Comparison of ENCODE assay signal across 19 cellular contexts in the genomic region with DNA sequence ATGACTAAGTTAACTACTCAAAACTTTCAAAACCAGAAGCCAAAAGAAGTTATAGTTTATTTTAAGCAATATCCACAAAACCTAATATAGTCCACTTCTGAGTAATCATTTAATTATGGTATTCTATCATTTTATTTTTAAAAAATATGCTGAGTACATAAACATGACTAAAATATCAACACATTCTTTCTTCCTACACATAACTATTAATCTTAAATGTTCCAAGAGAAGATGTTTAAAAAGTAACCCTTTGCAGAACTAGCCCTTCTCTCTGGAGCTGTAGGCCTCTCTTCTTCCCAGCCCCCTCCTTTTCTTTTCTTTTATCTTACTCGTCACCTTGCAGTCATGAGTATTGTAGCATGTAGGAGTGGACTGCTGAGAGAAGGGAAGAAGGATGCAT.
DNase-seq lines count a peak whose midpoint lies in the region; ATAC-seq and TF ChIP-seq lines count a peak whose summit lies in the region.
"Had no signal": no experiment of that assay in that cellular context is flagged by ENCODE, and none has a peak within 500 bp of the region (broad histone marks: within the 10 kb centered on the region; RNA-seq: fewer than 3 reads in every experiment).

No MANE protein-coding gene starts in this region.

- DNase-seq in AG08396 (ENCODE audit: low spot score) (peak; percentile 8), hepatic stellate cell (ENCODE audit: low spot score) (peak; percentile 12), sigmoid colon (no peak), cerebellum (ENCODE audit: low spot score) (no peak), DMS79 treated with DMSO at 0.1 percent for 48 hours (lab: John Stamatoyannopoulos, UW) (no peak), DMS 273 treated with DMSO at 0.1 percent for 48 hours (lab: John Stamatoyannopoulos, UW) (no peak), NCI-H1092 treated with DMSO at 0.1 percent for 48 hours (lab: John Stamatoyannopoulos, UW) (no peak)
- DNase-seq: AML-193; Calu3; CD4-positive, CD25-positive, alpha-beta regulatory T cell; DND-41; H7; MG63; NCI-H1105; NCI-H187; NCI-H446; PC-9 had no signal

- no peak for TF ChIP-seq CTCF in sigmoid colon (IDR thresholded peaks at IDR 0.05)

- H3K36me3 ChIP-seq in sigmoid colon: no peaks in the 10 kb centered on the region
- H3K36me3 ChIP-seq: MG63 had no signal

- intact Hi-C loops in sigmoid colon (cut with DNase I): no loop called here

- peak overlapping the region; percentile 19 to 72 (median 69) for H3K27ac ChIP-seq in sigmoid colon
- H3K27ac ChIP-seq: KMS-11, PC-9 had no signal

- H3K4me1 ChIP-seq in sigmoid colon: peaks cover 0 to 33% (median 25%) of the 10 kb centered on the region in 4 donors

- ATAC-seq in SK-N-SH treated with all-trans-retinoic acid at 6 μM for 48 hours: peak; percentile 55

- no peak overlapping the region for H3K4me3 ChIP-seq in sigmoid colon
- H3K4me3 ChIP-seq: MG63, PC-9 had no signal

- TF ChIP-seq EP300 in sigmoid colon (IDR thresholded peaks at IDR 0.05): no peak

- WGBS in sigmoid colon, 2 donors: 32 to 55% methylated on average over 1 of the region's 1 CpG

- no peaks in the 10 kb centered on the region for H3K27me3 ChIP-seq in sigmoid colon
- H3K27me3 ChIP-seq: MG63 had no signal

- TF ChIP-seq POLR2A in sigmoid colon (IDR thresholded peaks at IDR 0.05): no peak

- H3K9me3 ChIP-seq in sigmoid colon: no peaks in the 10 kb centered on the region
- H3K9me3 ChIP-seq: MG63 had no signal

TF ChIP-seq in SK-N-SH treated with all-trans-retinoic acid at 6 μM for 48 hours, 23 proteins besides CTCF, POLR2A, EP300 and RAD21:
- no peak for TF ChIP-seq ZNF8 (CRISPR knock-in tag; IDR thresholded peaks at IDR 0.05)
- TF ChIP-seq CSRNP3 (CRISPR knock-in tag; IDR thresholded peaks at IDR 0.05): no peak
- no peak for TF ChIP-seq BACH2 (CRISPR knock-in tag; IDR thresholded peaks at IDR 0.05; ENCODE audit: borderline replicate concordance)
- TF ChIP-seq ZC3H10 (CRISPR knock-in tag; IDR thresholded peaks at IDR 0.05): no peak
- no peak for TF ChIP-seq PPARA (CRISPR knock-in tag; IDR thresholded peaks at IDR 0.05; ENCODE audit: borderline replicate concordance)

Comparison
In these comparisons a context has a peak if more than half of its experiments do, and no peak if none do; other contexts are left out.
1. DNase-seq: peak in AG08396 (single experiment) and hepatic stellate cell (single experiment); none in sigmoid colon (single experiment), cerebellum (single experiment), DMS79 treated with DMSO at 0.1 percent for 48 hours (single experiment), DMS 273 treated with DMSO at 0.1 percent for 48 hours (single experiment) and NCI-H1092 treated with DMSO at 0.1 percent for 48 hours (single experiment).